Comparison of ENCODE assay signal across 23 cellular contexts in genomic region chr20:7540923-7541322, GRCh38.
"Had no signal": no experiment of that assay in that cellular context is flagged by ENCODE, and none has a peak within 500 bp of the region (broad histone marks: within the 10 kb centered on the region; RNA-seq: fewer than 3 reads in every experiment).

No MANE protein-coding gene starts in this region.

- H3K27me3 ChIP-seq: gastroesophageal sphincter, sigmoid colon, transverse colon had no signal

- DNase-seq: activated CD4-positive, alpha-beta T cell treated with anti-CD3 and anti-CD28 coated beads, Interleukin-2, amount 10 ng/mL, durations not matched to agents 7 days and 5 days; activated CD4-positive, CD25-positive, alpha-beta regulatory T cell treated with anti-CD3 and anti-CD28 coated beads, Interleukin-2, amount 50 U/mL, for 72 hours; activated CD8-positive, alpha-beta memory T cell treated with anti-CD3 and anti-CD28 coated beads, Interleukin-2, amount 10 ng/mL, durations not matched to agents 7 days and 5 days; activated CD8-positive, alpha-beta T cell treated with anti-CD3 and anti-CD28 coated beads for 36 hours; activated gamma-delta T cell; aorta; head of caudate nucleus; islet precursor cell; left cardiac atrium; lower lobe of right lung; naive thymus-derived CD4-positive, alpha-beta T cell; sigmoid colon; stimulated activated CD4-positive, alpha-beta T cell treated with anti-CD3 and anti-CD28 coated beads, Interleukin-2, amount 100 ng/mL, for 48 hours; stimulated activated CD8-positive, alpha-beta memory T cell treated with anti-CD3 and anti-CD28 coated beads, Interleukin-4, amount 100 ng/mL, for 48 hours; stimulated activated naive B cell treated with anti-CD40 and anti-IgM and Interleukin-4, amounts not matched to agents 10 μg/mL and 1 μg/mL and 100 μg/mL, for 72 hours; transverse colon; WERI-Rb-1 had no signal

- H3K36me3 ChIP-seq: gastroesophageal sphincter, lower lobe of right lung, sigmoid colon, transverse colon, WERI-Rb-1 had no signal

- H3K4me3 Mint-ChIP-seq: activated CD4-positive, alpha-beta T cell treated with anti-CD3 and anti-CD28 coated beads, Interleukin-2, amount 10 ng/mL, durations not matched to agents 7 days and 5 days; activated CD8-positive, alpha-beta memory T cell treated with anti-CD3 and anti-CD28 coated beads, Interleukin-2, amount 10 ng/mL, durations not matched to agents 7 days and 5 days; activated CD8-positive, alpha-beta T cell treated with anti-CD3 and anti-CD28 coated beads for 36 hours; activated T-helper 1 cell treated with anti-CD3 and anti-CD28 coated beads, Interleukin-12 subunit alpha, Interleukin-12 subunit beta, Interleukin-2, Interleukin-4 antibody, amounts not matched to agents 30 ng/mL and 10 ng/mL and 1 ng/mL, durations not matched to agents 14 hours and 24 hours and 36 hours; brain; central memory CD8-positive, alpha-beta T cell; naive thymus-derived CD4-positive, alpha-beta T cell; stimulated activated naive B cell treated with anti-CD40 and anti-IgM and Interleukin-4, amounts not matched to agents 10 μg/mL and 1 μg/mL and 100 μg/mL, for 72 hours had no signal

- H3K27me3 Mint-ChIP-seq: activated CD4-positive, alpha-beta T cell treated with anti-CD3 and anti-CD28 coated beads, Interleukin-2, amount 10 ng/mL, durations not matched to agents 7 days and 5 days; activated CD8-positive, alpha-beta memory T cell treated with anti-CD3 and anti-CD28 coated beads, Interleukin-2, amount 10 ng/mL, durations not matched to agents 7 days and 5 days; activated CD8-positive, alpha-beta T cell treated with anti-CD3 and anti-CD28 coated beads for 36 hours; central memory CD8-positive, alpha-beta T cell; naive thymus-derived CD4-positive, alpha-beta T cell; stimulated activated naive B cell treated with anti-CD40 and anti-IgM and Interleukin-4, amounts not matched to agents 10 μg/mL and 1 μg/mL and 100 μg/mL, for 72 hours had no signal

- H3K4me1 ChIP-seq: gastroesophageal sphincter, lower lobe of right lung, sigmoid colon, transverse colon had no signal

- H3K9me3 ChIP-seq: gastroesophageal sphincter, sigmoid colon had no signal

- H3K36me3 Mint-ChIP-seq: activated CD8-positive, alpha-beta memory T cell treated with anti-CD3 and anti-CD28 coated beads, Interleukin-2, amount 10 ng/mL, durations not matched to agents 7 days and 5 days; brain; naive thymus-derived CD4-positive, alpha-beta T cell; stimulated activated naive B cell treated with anti-CD40 and anti-IgM and Interleukin-4, amounts not matched to agents 10 μg/mL and 1 μg/mL and 100 μg/mL, for 72 hours had no signal

- H3K4me3 ChIP-seq: coronary artery, gastroesophageal sphincter, lower lobe of right lung, sigmoid colon, transverse colon had no signal

- ATAC-seq: activated CD8-positive, alpha-beta memory T cell treated with anti-CD3 and anti-CD28 coated beads, Interleukin-2, amount 10 ng/mL, durations not matched to agents 7 days and 5 days; activated CD8-positive, alpha-beta T cell treated with anti-CD3 and anti-CD28 coated beads for 36 hours; activated naive CD4-positive, alpha-beta T cell treated with anti-CD3 and anti-CD28 coated beads, Interleukin-2, amount 50 U/mL, for 72 hours; gastroesophageal sphincter; left cardiac atrium; lower lobe of right lung; naive thymus-derived CD4-positive, alpha-beta T cell; stimulated activated naive B cell treated with anti-CD40 and anti-IgM and Interleukin-4, amounts not matched to agents 10 μg/mL and 1 μg/mL and 100 μg/mL, for 72 hours had no signal

- H3K9me3 Mint-ChIP-seq: activated T-helper 1 cell treated with anti-CD3 and anti-CD28 coated beads, Interleukin-12 subunit alpha, Interleukin-12 subunit beta, Interleukin-2, Interleukin-4 antibody, amounts not matched to agents 30 ng/mL and 10 ng/mL and 1 ng/mL, durations not matched to agents 14 hours and 24 hours and 36 hours had no signal

- H3K4me1 Mint-ChIP-seq: activated CD4-positive, alpha-beta T cell treated with anti-CD3 and anti-CD28 coated beads, Interleukin-2, amount 10 ng/mL, durations not matched to agents 7 days and 5 days; activated CD8-positive, alpha-beta memory T cell treated with anti-CD3 and anti-CD28 coated beads, Interleukin-2, amount 10 ng/mL, durations not matched to agents 7 days and 5 days; brain; central memory CD8-positive, alpha-beta T cell; naive thymus-derived CD4-positive, alpha-beta T cell; stimulated activated naive B cell treated with anti-CD40 and anti-IgM and Interleukin-4, amounts not matched to agents 10 μg/mL and 1 μg/mL and 100 μg/mL, for 72 hours had no signal

- H3K27ac Mint-ChIP-seq: activated CD4-positive, alpha-beta T cell treated with anti-CD3 and anti-CD28 coated beads, Interleukin-2, amount 10 ng/mL, durations not matched to agents 7 days and 5 days; activated CD8-positive, alpha-beta memory T cell treated with anti-CD3 and anti-CD28 coated beads, Interleukin-2, amount 10 ng/mL, durations not matched to agents 7 days and 5 days; activated CD8-positive, alpha-beta T cell treated with anti-CD3 and anti-CD28 coated beads for 36 hours; activated naive CD4-positive, alpha-beta T cell treated with anti-CD3 and anti-CD28 coated beads, Interleukin-2, amount 50 U/mL, for 72 hours; activated T-helper 1 cell treated with anti-CD3 and anti-CD28 coated beads, Interleukin-12 subunit alpha, Interleukin-12 subunit beta, Interleukin-2, Interleukin-4 antibody, amounts not matched to agents 30 ng/mL and 10 ng/mL and 1 ng/mL, durations not matched to agents 14 hours and 24 hours and 36 hours; brain; naive thymus-derived CD4-positive, alpha-beta T cell; stimulated activated naive B cell treated with anti-CD40 and anti-IgM and Interleukin-4, amounts not matched to agents 10 μg/mL and 1 μg/mL and 100 μg/mL, for 72 hours had no signal

- H3K27ac ChIP-seq: coronary artery, gastroesophageal sphincter, lower lobe of right lung, sigmoid colon, transverse colon, WERI-Rb-1 had no signal
